Comparison of ENCODE assay signal across 9 cellular contexts in genomic region chr3:49686769-49687418, GRCh38. TPM values are rescaled to one million over a fixed set of nuclear protein-coding genes. Genes with fewer than 3 reads are reported as not detected.
DNase-seq lines count a peak whose midpoint lies in the region; ATAC-seq, FAIRE-seq and TF ChIP-seq lines count a peak whose summit lies in the region.
"Not testable (repeated sequence)": the region's sequence is repeated elsewhere in the genome, so short reads cannot be mapped to it uniquely, and the experiment has no call there.
"Had no signal": no experiment of that assay in that cellular context is flagged by ENCODE, and none has a peak within 500 bp of the region (broad histone marks: within the 10 kb centered on the region; RNA-seq: fewer than 3 reads in every experiment).

No MANE protein-coding gene starts in this region.

- H3K4me1 ChIP-seq in GM23338 (ENCODE audit: insufficient read depth); hepatocyte (ENCODE audit: insufficient read depth); small intestine (ENCODE audit: control insufficient read depth in 2 of 2, insufficient read depth in 1 of 2, low read depth in 1 of 2, low read length in 1 of 2); aorta (ENCODE audit: control insufficient read depth in 1 of 2, insufficient read depth in 2 of 2, low read length in 2 of 2): not testable (repeated sequence)
- peaks cover 20% of the 10 kb centered on the region for H3K4me1 ChIP-seq in mucosa of stomach (ENCODE audit: control insufficient read depth, insufficient read depth, low read length)

- not testable (repeated sequence) for H3K9me3 ChIP-seq in hepatocyte (ENCODE audit: low read depth); mucosa of stomach (ENCODE audit: control insufficient read depth, low read length); small intestine (ENCODE audit: control insufficient read depth, low read depth); aorta (ENCODE audit: control insufficient read depth, low read length)

- not testable (repeated sequence) for H3K79me2 ChIP-seq in GM23338 (replicated peaks; ENCODE audit: insufficient read depth)
- H3K79me2 ChIP-seq in hepatocyte, result peaks cover 24% of the 10 kb centered on the region

- H3K4me3 ChIP-seq in GM23338 (peak overlapping the region; percentile 77), WI38 (ENCODE audit: low read depth, low read length) (peak overlapping the region; percentile 9; the same call in 1 of the 2 replicates), hepatocyte (peak overlapping the region; percentile 6), small intestine (ENCODE audit: low read depth in 1 of 2, low read length in 2 of 2) (peak overlapping the region in 1 of 2 donors; percentile 44)
- H3K4me3 ChIP-seq in mucosa of stomach (ENCODE audit: low read length); aorta (ENCODE audit: low read length in 2 of 2): not testable (repeated sequence)

- peaks cover 16% of the 10 kb centered on the region for H3K27me3 Mint-ChIP-seq in GM23338 (ENCODE audit: insufficient read depth, low read depth, poor library complexity)
- not testable (repeated sequence) for H3K27me3 Mint-ChIP-seq in effector memory CD8-positive, alpha-beta T cell

- H3K27me3 ChIP-seq in GM23338 (ENCODE audit: insufficient read depth); hepatocyte; mucosa of stomach (ENCODE audit: control insufficient read depth, insufficient read depth, low read length); small intestine (ENCODE audit: control insufficient read depth in 2 of 2, insufficient read depth in 2 of 2, low read length in 2 of 2); aorta (ENCODE audit: control insufficient read depth in 1 of 2, insufficient read depth in 2 of 2, low read length in 1 of 2): not testable (repeated sequence)

- not testable (repeated sequence) for H3K9me2 ChIP-seq in GM23338 (ENCODE audit: insufficient read depth); hepatocyte (replicated peaks; ENCODE audit: insufficient read depth)

- H3K36me3 Mint-ChIP-seq in GM23338 (ENCODE audit: low read depth), result peaks cover 23% of the 10 kb centered on the region; the same call in 2 of the 3 replicates
- peaks cover 11 to 13% of the 10 kb centered on the region in 2 donors for H3K36me3 Mint-ChIP-seq in activated naive CD4-positive, alpha-beta T cell treated with anti-CD3 and anti-CD28 coated beads, Interleukin-2, amount 50 U/mL, for 72 hours
- peaks cover 27% of the 10 kb centered on the region for H3K36me3 Mint-ChIP-seq in effector memory CD8-positive, alpha-beta T cell (ENCODE audit: insufficient read depth)

- H3K4me2 ChIP-seq in GM23338 (peak overlapping the region; percentile 95), hepatocyte (peak overlapping the region; percentile 75)

- H3F3A ChIP-seq in GM23338 (replicated peaks; ENCODE audit: low read depth), result not testable (repeated sequence)

- peak; percentile 69 for ATAC-seq in GM23338
- peak; percentile 34 to 50 for ATAC-seq in activated naive CD4-positive, alpha-beta T cell treated with anti-CD3 and anti-CD28 coated beads, Interleukin-2, amount 50 U/mL, for 72 hours
- ATAC-seq in effector memory CD8-positive, alpha-beta T cell (replicated peaks), result peak; percentile 19
- peak; percentile 9 for ATAC-seq in aorta (ENCODE audit: low FRiP score)

- intact Hi-C loops in aorta (cut with DNase I), result not testable (repeated sequence)

- H3K27ac ChIP-seq in GM23338 (ENCODE audit: low read depth) (peak overlapping the region; percentile 88; the same call in 1 of the 2 replicates), hepatocyte (peak overlapping the region; percentile 70), small intestine (ENCODE audit: low read depth in 1 of 2, low read length in 1 of 2) (peak overlapping the region; percentile 39 to 62)
- not testable (repeated sequence) for H3K27ac ChIP-seq in aorta (ENCODE audit: low read depth in 1 of 2, low read length in 2 of 2)

- 11% methylated on average over 40 of the region's 43 CpGs for WGBS in hepatocyte (ENCODE audit: low lambda C conversion rate, missing lambda C conversion rate)
- WGBS in small intestine, 3 donors, result 5 to 10% (median 10%) methylated on average over 33 to 43 of the region's 43 CpGs
- 7 to 8% methylated on average over 40 to 43 of the region's 43 CpGs for WGBS in aorta, 2 donors

- not testable (repeated sequence) for H4K20me1 ChIP-seq in GM23338 (replicated peaks; ENCODE audit: insufficient read depth); hepatocyte (ENCODE audit: insufficient read depth, poor library complexity, severe bottlenecking)

- H2AFZ ChIP-seq in GM23338 (peak overlapping the region; percentile 63; the same call in 1 of the 2 replicates), hepatocyte (peak overlapping the region; percentile 74)

- peaks cover 18% of the 10 kb centered on the region for H3K4me1 Mint-ChIP-seq in GM23338
- H3K4me1 Mint-ChIP-seq in effector memory CD8-positive, alpha-beta T cell (ENCODE audit: low read depth in 2 of 2), result peaks cover 29 to 33% of the 10 kb centered on the region in 2 donors

- peak overlapping the region; percentile 92 for H3K27ac Mint-ChIP-seq in GM23338
- H3K27ac Mint-ChIP-seq in activated naive CD4-positive, alpha-beta T cell treated with anti-CD3 and anti-CD28 coated beads, Interleukin-2, amount 50 U/mL, for 72 hours, result not testable (repeated sequence)
- peak overlapping the region in 1 of 2 donors; percentile 55 for H3K27ac Mint-ChIP-seq in effector memory CD8-positive, alpha-beta T cell

- H3K9ac ChIP-seq in mucosa of stomach (ENCODE audit: low read length), result peak overlapping the region; percentile 55

- H3K9me3 Mint-ChIP-seq in GM23338; activated naive CD4-positive, alpha-beta T cell treated with anti-CD3 and anti-CD28 coated beads, Interleukin-2, amount 50 U/mL, for 72 hours; effector memory CD8-positive, alpha-beta T cell: not testable (repeated sequence)

- not testable (repeated sequence) for H3K36me3 ChIP-seq in GM23338 (ENCODE audit: insufficient read depth); hepatocyte (replicated peaks; ENCODE audit: insufficient read depth, low read depth); mucosa of stomach (ENCODE audit: control insufficient read depth, insufficient read depth, low read length); aorta (ENCODE audit: control insufficient read depth in 1 of 2, insufficient read depth in 2 of 2, low read length in 1 of 2)
- peaks cover 6 to 11% of the 10 kb centered on the region in 2 donors for H3K36me3 ChIP-seq in small intestine (ENCODE audit: control insufficient read depth in 2 of 2, insufficient read depth in 2 of 2, low read length in 2 of 2)

- peak overlapping the region; percentile 83 for H3K4me3 Mint-ChIP-seq in GM23338
- H3K4me3 Mint-ChIP-seq in effector memory CD8-positive, alpha-beta T cell, result peak overlapping the region in 1 of 2 donors; percentile 63

- FAIRE-seq in small intestine (lab: Jason Lieb, UNC), result not testable (repeated sequence)

- TF ChIP-seq CTCF in GM23338 (conservative IDR thresholded peaks at IDR 0.05; ENCODE audit: low read depth in 2 of 2); WI38 (IDR thresholded peaks at IDR 0.05; ENCODE audit: low read depth, low read length); hepatocyte (IDR thresholded peaks at IDR 0.05; ENCODE audit: poor library complexity): not testable (repeated sequence)

- DNase-seq in GM23338 (ENCODE audit: low spot score) (peak; percentile 96), hepatocyte (ENCODE audit: low spot score) (peak; percentile 90), small intestine (peak; percentile 90), aorta (peak; percentile 77 to 85)
- peak in 1 of 2 donors; percentile 51 for DNase-seq in activated naive CD4-positive, alpha-beta T cell treated with anti-CD3 and anti-CD28 coated beads, Interleukin-2, amount 50 U/mL, for 72 hours (ENCODE audit: low spot score in 2 of 2)
- not testable (repeated sequence) for DNase-seq in effector memory CD8-positive, alpha-beta T cell

RNA-seq across cellular contexts. Expression of gene MST1, which starts 2.4 kb away (rescaled TPM):
- total RNA-seq in GM23338 (2014; rRNA removed; shearing (Covaris generic)), result 8.7 and 11.1 TPM in 2 replicates
- polyA plus RNA-seq in GM23338 (2016; fragmentation: Nextera tagmentation; extraction: Ambion mirVana), result 5.0 and 5.9 TPM in 2 replicates
- 10 to 100 TPM; 11.8 to 15.9 TPM for total RNA-seq in activated naive CD4-positive, alpha-beta T cell treated with anti-CD3 and anti-CD28 coated beads, Interleukin-2, amount 50 U/mL, for 72 hours
- 90.3 and 116 TPM in 2 replicates for total RNA-seq in hepatocyte
- 137 and 158 TPM in 2 replicates for polyA plus RNA-seq in hepatocyte
- 100 to 1,000 TPM; 157 to 458 (median 212) TPM for polyA plus RNA-seq in small intestine
- total RNA-seq in aorta, result 10 to 100 TPM in 1 of 2 donors, 1 to 10 TPM in 1; 5.3 to 16.9 TPM
- 10 to 100 TPM in 1 of 2 donors, 1 to 10 TPM in 1; 4.5 to 64.7 TPM for polyA plus RNA-seq in aorta

RNA-seq across cellular contexts. Expression of gene RNF123, which starts 2.5 kb away (rescaled TPM):
- total RNA-seq in GM23338 (2014; rRNA removed; shearing (Covaris generic)), result 24.4 and 32.5 TPM in 2 replicates
- polyA plus RNA-seq in GM23338 (2016; fragmentation: Nextera tagmentation; extraction: Ambion mirVana) (13.2 and 14.6 TPM in 2 replicates), hepatocyte (34.6 and 39.1 TPM in 2 replicates), small intestine (10 to 100 TPM; 31.7 to 59.9 (median 42.7) TPM), aorta (10 to 100 TPM; 12.5 to 29.8 TPM)
- 10 to 100 TPM; 25.5 to 34.0 TPM for total RNA-seq in activated naive CD4-positive, alpha-beta T cell treated with anti-CD3 and anti-CD28 coated beads, Interleukin-2, amount 50 U/mL, for 72 hours
- total RNA-seq in hepatocyte (27.7 and 32.1 TPM in 2 replicates), aorta (10 to 100 TPM; 34.7 to 38.1 TPM)

RNA-seq across cellular contexts. Expression of gene APEH, which starts 12.7 kb away (rescaled TPM):
- total RNA-seq in GM23338 (2014; rRNA removed; shearing (Covaris generic)), result 202 and 264 TPM in 2 replicates
- polyA plus RNA-seq in GM23338 (2016; fragmentation: Nextera tagmentation; extraction: Ambion mirVana), result 170 and 178 TPM in 2 replicates
- 100 to 1,000 TPM; 137 to 164 TPM for total RNA-seq in activated naive CD4-positive, alpha-beta T cell treated with anti-CD3 and anti-CD28 coated beads, Interleukin-2, amount 50 U/mL, for 72 hours
- total RNA-seq in hepatocyte, result 120 and 125 TPM in 2 replicates
- polyA plus RNA-seq in hepatocyte, result 138 and 148 TPM in 2 replicates
- 10 to 100 TPM; 66.2 to 83.0 (median 80.7) TPM for polyA plus RNA-seq in small intestine
- 10 to 100 TPM; 51.7 to 53.6 TPM for total RNA-seq in aorta
- polyA plus RNA-seq in aorta, result 10 to 100 TPM; 30.3 to 47.2 TPM

RNA-seq across cellular contexts. Expression of gene AMIGO3, which starts 32.6 kb away (rescaled TPM):
- 8.2 and 10.4 TPM in 2 replicates for total RNA-seq in GM23338 (2014; rRNA removed; shearing (Covaris generic))
- polyA plus RNA-seq in GM23338 (2016; fragmentation: Nextera tagmentation; extraction: Ambion mirVana) (2.9 and 3.5 TPM in 2 replicates), hepatocyte (1.7 and 2.4 TPM in 2 replicates), small intestine (under 1 TPM in 2 of 3 donors, not detected in 1; 0.81 to 0.84 TPM), aorta (1 to 10 TPM in 1 of 2 donors, not detected in 1; 1.1 TPM)
- total RNA-seq in activated naive CD4-positive, alpha-beta T cell treated with anti-CD3 and anti-CD28 coated beads, Interleukin-2, amount 50 U/mL, for 72 hours, result not detected
- total RNA-seq in hepatocyte (0.57 and 0.76 TPM in 2 replicates), aorta (not detected)
- total RNA-seq: mesenteric fat pad had no signal

RNA-seq across cellular contexts. Expression of gene GMPPB, which starts 36.9 kb away (rescaled TPM):
- 29.4 and 36.1 TPM in 2 replicates for total RNA-seq in GM23338 (2014; rRNA removed; shearing (Covaris generic))
- polyA plus RNA-seq in GM23338 (2016; fragmentation: Nextera tagmentation; extraction: Ambion mirVana) (7.8 and 10.2 TPM in 2 replicates), hepatocyte (41.0 and 48.7 TPM in 2 replicates), small intestine (10 to 100 TPM; 18.1 to 47.1 (median 22.4) TPM), aorta (10 to 100 TPM; 13.4 to 24.6 TPM)
- 10 to 100 TPM; 29.9 to 31.6 TPM for total RNA-seq in activated naive CD4-positive, alpha-beta T cell treated with anti-CD3 and anti-CD28 coated beads, Interleukin-2, amount 50 U/mL, for 72 hours
- total RNA-seq in hepatocyte (24.3 and 31.5 TPM in 2 replicates), aorta (10 to 100 TPM; 29.2 to 39.6 TPM)

Comparison
In these comparisons a context has a peak if more than half of its experiments do, and no peak if none do; other contexts are left out.
1. ATAC-seq: peak in every context shown above with its lines; median percentile 69 in GM23338; 42 in activated naive CD4-positive, alpha-beta T cell treated with anti-CD3 and anti-CD28 coated beads, Interleukin-2, amount 50 U/mL, for 72 hours; 19 in effector memory CD8-positive, alpha-beta T cell; 9 in aorta.